9 cellular contexts compared by ENCODE assay signal in genomic region chr2:96953611-96954489, GRCh38. TPM values are rescaled to one million over a fixed set of nuclear protein-coding genes. Genes with fewer than 3 reads are reported as not detected.
A peak's percentile ranks its signal among the peaks of the same experiment; 100 is the strongest.
DNase-seq lines count a peak whose midpoint lies in the region; ATAC-seq and TF ChIP-seq lines count a peak whose summit lies in the region.
"Had no signal": no experiment of that assay in that cellular context is flagged by ENCODE, and none has a peak within 500 bp of the region (broad histone marks: within the 10 kb centered on the region; RNA-seq: fewer than 3 reads in every experiment).

No MANE protein-coding gene starts in this region.

- H3K4me1 Mint-ChIP-seq in activated CD4-positive, alpha-beta memory T cell treated with anti-CD3 and anti-CD28 coated beads, Interleukin-2, amount 10 ng/mL, durations not matched to agents 7 days and 5 days = peaks cover 28% of the 10 kb centered on the region
- H3K4me1 Mint-ChIP-seq in HFFc6 (ENCODE audit: low read depth) = peaks cover 10% of the 10 kb centered on the region

- ATAC-seq in GM19467 (IDR thresholded peaks at IDR 0.05; ENCODE audit: unreplicated experiment) (peak; percentile 56), GM21367 (IDR thresholded peaks at IDR 0.05; ENCODE audit: unreplicated experiment) (no peak)

- peak overlapping the region; percentile 21 for H3K27ac Mint-ChIP-seq in activated CD4-positive, alpha-beta memory T cell treated with anti-CD3 and anti-CD28 coated beads, Interleukin-2, amount 10 ng/mL, durations not matched to agents 7 days and 5 days
- H3K27ac Mint-ChIP-seq in HFFc6 = no peak overlapping the region

- POLR2A ChIA-PET in activated CD4-positive, alpha-beta memory T cell treated with anti-CD3 and anti-CD28 coated beads, Interleukin-2, amount 10 ng/mL, durations not matched to agents 7 days and 5 days (lab: Charles Lee) = interaction anchor here (1.0 to 6.3 kb wide), 6 partner anchors 9 to 417 kb away, joined by 3 to 62 read pairs (median 6); partner anchors contain the start of genes ANKRD39, ARID5A and SEMA4C

- no peaks in the 10 kb centered on the region for H3K36me3 Mint-ChIP-seq in activated CD4-positive, alpha-beta memory T cell treated with anti-CD3 and anti-CD28 coated beads, Interleukin-2, amount 10 ng/mL, durations not matched to agents 7 days and 5 days (ENCODE audit: low read depth)
- H3K36me3 Mint-ChIP-seq in HFFc6 (ENCODE audit: low read depth) = no peaks in the 10 kb centered on the region

- CTCF ChIA-PET in activated CD4-positive, alpha-beta memory T cell treated with anti-CD3 and anti-CD28 coated beads, Interleukin-2, amount 10 ng/mL, durations not matched to agents 7 days and 5 days (lab: Charles Lee) = interaction anchor here (0.7 to 9.4 kb wide), 8 partner anchors 9 to 158 kb away, joined by 3 to 176 read pairs (median 5); partner anchors contain the start of genes ANKRD36, ANKRD39 and CNNM3

- TF ChIP-seq CTCF in HFFc6 (IDR thresholded peaks at IDR 0.05) = no peak

- peaks cover 8% of the 10 kb centered on the region for H3K27me3 Mint-ChIP-seq in activated CD4-positive, alpha-beta memory T cell treated with anti-CD3 and anti-CD28 coated beads, Interleukin-2, amount 10 ng/mL, durations not matched to agents 7 days and 5 days
- peaks cover 25% of the 10 kb centered on the region for H3K27me3 Mint-ChIP-seq in HFFc6 (ENCODE audit: insufficient read depth)

- DNase-seq in CMK (ENCODE audit: low read depth) (peak; percentile 14), myocyte (ENCODE audit: low read depth) (peak; percentile 78), DMS 273 treated with DMSO at 0.1 percent for 48 hours (lab: John Stamatoyannopoulos, UW) (no peak), NCI-H226 (no peak), HFFc6 (no peak)
- DNase-seq in activated CD4-positive, alpha-beta memory T cell treated with anti-CD3 and anti-CD28 coated beads, Interleukin-2, amount 10 ng/mL, durations not matched to agents 7 days and 5 days = peak; percentile 43
- DNase-seq: NCI-H1436 treated with DMSO at 0.1 percent for 48 hours had no signal

- no peaks in the 10 kb centered on the region for H3K9me3 Mint-ChIP-seq in activated CD4-positive, alpha-beta memory T cell treated with anti-CD3 and anti-CD28 coated beads, Interleukin-2, amount 10 ng/mL, durations not matched to agents 7 days and 5 days
- H3K9me3 Mint-ChIP-seq in HFFc6 = no peaks in the 10 kb centered on the region

- H3K4me3 Mint-ChIP-seq in activated CD4-positive, alpha-beta memory T cell treated with anti-CD3 and anti-CD28 coated beads, Interleukin-2, amount 10 ng/mL, durations not matched to agents 7 days and 5 days = no peak overlapping the region
- H3K4me3 Mint-ChIP-seq in HFFc6 = no peak overlapping the region

RNA-seq across cellular contexts. Expression of gene FAM178B, which starts 32.5 kb away (rescaled TPM):
- under 1 TPM; 0.48 to 0.65 TPM for total RNA-seq in activated CD4-positive, alpha-beta memory T cell treated with anti-CD3 and anti-CD28 coated beads, Interleukin-2, amount 10 ng/mL, durations not matched to agents 7 days and 5 days
- total RNA-seq in myocyte = 2.1 and 2.7 TPM in 2 replicates
- 2.1 TPM for polyA plus RNA-seq in myocyte (2012)
- total RNA-seq in HFFc6 (2021; fragmentation: NEBNext Ultra II Directional; extraction: Animal tissue kit (Norgen Biotek cat#: 25700)) = not detected

Comparison
In these comparisons a context has a peak if more than half of its experiments do, and no peak if none do; other contexts are left out.
1. DNase-seq: peak in CMK (single experiment), activated CD4-positive, alpha-beta memory T cell treated with anti-CD3 and anti-CD28 coated beads, Interleukin-2, amount 10 ng/mL, durations not matched to agents 7 days and 5 days (single experiment) and myocyte (single experiment); none in DMS 273 treated with DMSO at 0.1 percent for 48 hours (single experiment), NCI-H226 (single experiment) and HFFc6 (single experiment).